Comparison of ENCODE assay signal across 1 cellular context in the genomic region with DNA sequence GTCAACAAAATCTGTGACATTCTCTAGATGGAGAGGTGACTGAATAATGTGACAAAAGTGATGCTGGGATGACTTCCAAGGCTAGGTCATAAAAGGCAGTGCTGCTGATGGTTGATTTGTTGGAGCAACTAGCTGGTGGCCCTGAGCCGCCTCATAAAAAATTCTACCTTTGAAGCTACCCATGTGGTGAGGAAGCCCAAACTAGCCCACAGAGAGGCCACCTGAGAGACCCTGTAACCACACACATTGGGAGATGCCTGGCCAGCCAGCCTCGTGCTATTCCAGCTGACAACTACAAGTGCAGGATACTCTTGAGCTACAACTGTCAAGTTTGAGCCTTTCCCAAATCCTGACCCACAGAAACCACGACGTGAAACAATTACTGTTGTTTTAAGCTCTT.
A peak's percentile ranks its signal among the peaks of the same experiment; 100 is the strongest.
TF ChIP-seq lines count a peak whose summit lies in the region.

No MANE protein-coding gene starts in this region.

TF ChIP-seq in GM12891, 5 proteins besides CTCF, POLR2A, EP300 and RAD21:
- TF ChIP-seq POLR2AphosphoS5 (IDR thresholded peaks at IDR 0.05; ENCODE audit: low read depth, low read length) = 0 out of 2 replicates have a peak, but pooled peaks have one; percentile 5
- no peak for TF ChIP-seq TAF1 (IDR thresholded peaks at IDR 0.05; ENCODE audit: low read depth, low read length)
